In the genomic region with DNA sequence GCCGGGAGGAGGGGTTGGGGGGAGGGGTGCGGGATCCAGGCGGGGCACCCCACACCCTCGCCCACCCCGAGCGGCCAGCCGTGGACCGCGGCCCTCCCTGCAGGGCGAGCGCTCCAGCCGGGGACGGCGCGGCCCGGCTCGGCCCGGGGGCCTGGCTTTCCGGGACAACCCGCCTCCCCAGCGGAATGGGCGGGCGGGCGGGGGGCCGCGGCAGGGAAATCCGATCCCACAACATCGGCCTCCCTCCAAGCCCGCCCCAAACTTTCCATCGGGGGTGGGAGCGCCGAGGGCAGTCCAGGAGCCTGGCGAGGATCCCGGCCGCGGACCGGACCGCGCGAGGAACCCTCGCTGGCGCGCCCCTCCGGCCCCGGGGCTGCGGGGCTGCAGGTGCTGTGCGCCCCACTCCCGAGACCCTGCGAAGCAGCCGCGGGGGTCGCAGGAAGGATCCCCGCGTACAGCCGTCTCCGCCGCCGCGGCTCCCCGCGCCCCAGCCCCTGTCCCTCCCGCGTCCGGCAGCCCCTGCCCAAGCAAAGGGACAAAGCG, we compare ENCODE assay signal across 8 cellular contexts. TPM values are rescaled to one million over a fixed set of nuclear protein-coding genes. Genes with fewer than 3 reads are reported as not detected.
DNase-seq lines count a peak whose midpoint lies in the region; ATAC-seq and TF ChIP-seq lines count a peak whose summit lies in the region.

No MANE protein-coding gene starts in this region.

- peak overlapping the region; percentile 88 to 90 for H3K4me3 ChIP-seq in foreskin fibroblast (ENCODE audit: low read depth in 1 of 2, low read length in 2 of 2)

- POLR2A ChIA-PET in WTC11 (lab: Charles Lee) = interaction anchor here (0.5 to 2.0 kb wide), 4 partner anchors 11 to 105 kb away, joined by 4 to 20 read pairs (median 6); a partner anchor contains a TSS

- H3K4me3 Mint-ChIP-seq in WTC11 = peak overlapping the region; percentile 40; the same call in 1 of the 2 replicates
- H3K4me3 Mint-ChIP-seq in neural crest cell = no peak overlapping the region

- TF ChIP-seq CTCF in WTC11 (IDR thresholded peaks at IDR 0.05) (0 out of 2 replicates have a peak, but pooled peaks have one; percentile 2), foreskin fibroblast (IDR thresholded peaks at IDR 0.05; ENCODE audit: low read depth, low read length) (no peak), neural crest cell (conservative IDR thresholded peaks at IDR 0.05) (peak; percentile 33)

- DNase-seq in ELR (ENCODE audit: low read depth) (peak; percentile 56), WTC11 (ENCODE audit: low spot score) (peak; percentile 69), foreskin fibroblast (peak; percentile 79 to 92), neural crest cell (ENCODE audit: low read depth, low spot score) (no peak), middle frontal gyrus (ENCODE audit: extremely low spot score, low spot score) (no peak)

- ATAC-seq in HG02885 (IDR thresholded peaks at IDR 0.05; ENCODE audit: poor library complexity, unreplicated experiment) = peak; percentile 22
- peak; percentile 13 for ATAC-seq in WTC11
- no peak for ATAC-seq in GM21737 (IDR thresholded peaks at IDR 0.05; ENCODE audit: unreplicated experiment)
- ATAC-seq in GM21526 (IDR thresholded peaks at IDR 0.05; ENCODE audit: low FRiP score, unreplicated experiment) = no peak

- H3K9me3 Mint-ChIP-seq in WTC11 = no peaks in the 10 kb centered on the region
- no peaks in the 10 kb centered on the region for H3K9me3 Mint-ChIP-seq in neural crest cell

- H3K27me3 Mint-ChIP-seq in WTC11 (ENCODE audit: low read depth) = 0 out of 2 replicates have a peak, but pooled peaks cover 4% of the 10 kb centered on the region
- H3K27me3 Mint-ChIP-seq in neural crest cell (ENCODE audit: low read depth) = no peaks in the 10 kb centered on the region

- H3K36me3 Mint-ChIP-seq in WTC11 (peaks cover 14% of the 10 kb centered on the region), neural crest cell (ENCODE audit: low read depth) (no peaks in the 10 kb centered on the region)

- H3K4me1 Mint-ChIP-seq in WTC11 (peaks cover 43% of the 10 kb centered on the region), neural crest cell (peaks cover 42% of the 10 kb centered on the region)

- CTCF ChIA-PET in WTC11 (lab: Charles Lee) = interaction anchor here (0.8 to 3.6 kb wide), 17 partner anchors 9 to 315 kb away, joined by 3 to 63 read pairs (median 5); a partner anchor contains a TSS

- H3K27ac Mint-ChIP-seq in WTC11 (no peak overlapping the region), neural crest cell (ENCODE audit: unreplicated experiment) (no peak overlapping the region)

TF ChIP-seq in WTC11, 78 proteins besides CTCF, POLR2A, EP300 and RAD21:
- TF ChIP-seq IRF2 (CRISPR knock-in tag; IDR thresholded peaks at IDR 0.05; ENCODE audit: borderline replicate concordance, low read depth) (no peak), SP1 (CRISPR knock-in tag; conservative IDR thresholded peaks at IDR 0.05) (peak; percentile 19; the same call in 1 of the 2 replicates), ETV6 (CRISPR knock-in tag; IDR thresholded peaks at IDR 0.05) (no peak), EMX1 (CRISPR knock-in tag; IDR thresholded peaks at IDR 0.05) (no peak), FOXK1 (CRISPR knock-in tag; IDR thresholded peaks at IDR 0.05) (peak; percentile 40; the same call in 1 of the 2 replicates), MXD4 (CRISPR knock-in tag; IDR thresholded peaks at IDR 0.05; ENCODE audit: borderline replicate concordance) (no peak), ZNF423 (CRISPR knock-in tag; IDR thresholded peaks at IDR 0.05) (no peak), FOXP1 (CRISPR knock-in tag; IDR thresholded peaks at IDR 0.05; ENCODE audit: borderline replicate concordance) (no peak), TEAD4 (CRISPR knock-in tag; IDR thresholded peaks at IDR 0.05) (no peak)
- TF ChIP-seq, protein P1, sequence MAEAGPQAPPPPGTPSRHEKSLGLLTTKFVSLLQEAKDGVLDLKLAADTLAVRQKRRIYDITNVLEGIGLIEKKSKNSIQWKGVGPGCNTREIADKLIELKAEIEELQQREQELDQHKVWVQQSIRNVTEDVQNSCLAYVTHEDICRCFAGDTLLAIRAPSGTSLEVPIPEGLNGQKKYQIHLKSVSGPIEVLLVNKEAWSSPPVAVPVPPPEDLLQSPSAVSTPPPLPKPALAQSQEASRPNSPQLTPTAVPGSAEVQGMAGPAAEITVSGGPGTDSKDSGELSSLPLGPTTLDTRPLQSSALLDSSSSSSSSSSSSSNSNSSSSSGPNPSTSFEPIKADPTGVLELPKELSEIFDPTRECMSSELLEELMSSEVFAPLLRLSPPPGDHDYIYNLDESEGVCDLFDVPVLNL (CRISPR knock-in tag; IDR thresholded peaks at IDR 0.05; ENCODE audit: borderline replicate concordance, low read depth) = 0 out of 2 replicates have a peak, but pooled peaks have one; percentile 5
- TF ChIP-seq, protein P2, sequence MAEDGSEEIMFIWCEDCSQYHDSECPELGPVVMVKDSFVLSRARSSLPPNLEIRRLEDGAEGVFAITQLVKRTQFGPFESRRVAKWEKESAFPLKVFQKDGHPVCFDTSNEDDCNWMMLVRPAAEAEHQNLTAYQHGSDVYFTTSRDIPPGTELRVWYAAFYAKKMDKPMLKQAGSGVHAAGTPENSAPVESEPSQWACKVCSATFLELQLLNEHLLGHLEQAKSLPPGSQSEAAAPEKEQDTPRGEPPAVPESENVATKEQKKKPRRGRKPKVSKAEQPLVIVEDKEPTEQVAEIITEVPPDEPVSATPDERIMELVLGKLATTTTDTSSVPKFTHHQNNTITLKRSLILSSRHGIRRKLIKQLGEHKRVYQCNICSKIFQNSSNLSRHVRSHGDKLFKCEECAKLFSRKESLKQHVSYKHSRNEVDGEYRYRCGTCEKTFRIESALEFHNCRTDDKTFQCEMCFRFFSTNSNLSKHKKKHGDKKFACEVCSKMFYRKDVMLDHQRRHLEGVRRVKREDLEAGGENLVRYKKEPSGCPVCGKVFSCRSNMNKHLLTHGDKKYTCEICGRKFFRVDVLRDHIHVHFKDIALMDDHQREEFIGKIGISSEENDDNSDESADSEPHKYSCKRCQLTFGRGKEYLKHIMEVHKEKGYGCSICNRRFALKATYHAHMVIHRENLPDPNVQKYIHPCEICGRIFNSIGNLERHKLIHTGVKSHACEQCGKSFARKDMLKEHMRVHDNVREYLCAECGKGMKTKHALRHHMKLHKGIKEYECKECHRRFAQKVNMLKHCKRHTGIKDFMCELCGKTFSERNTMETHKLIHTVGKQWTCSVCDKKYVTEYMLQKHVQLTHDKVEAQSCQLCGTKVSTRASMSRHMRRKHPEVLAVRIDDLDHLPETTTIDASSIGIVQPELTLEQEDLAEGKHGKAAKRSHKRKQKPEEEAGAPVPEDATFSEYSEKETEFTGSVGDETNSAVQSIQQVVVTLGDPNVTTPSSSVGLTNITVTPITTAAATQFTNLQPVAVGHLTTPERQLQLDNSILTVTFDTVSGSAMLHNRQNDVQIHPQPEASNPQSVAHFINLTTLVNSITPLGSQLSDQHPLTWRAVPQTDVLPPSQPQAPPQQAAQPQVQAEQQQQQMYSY (CRISPR knock-in tag; IDR thresholded peaks at IDR 0.05) = peak; percentile 96
- TF ChIP-seq, protein P3, sequence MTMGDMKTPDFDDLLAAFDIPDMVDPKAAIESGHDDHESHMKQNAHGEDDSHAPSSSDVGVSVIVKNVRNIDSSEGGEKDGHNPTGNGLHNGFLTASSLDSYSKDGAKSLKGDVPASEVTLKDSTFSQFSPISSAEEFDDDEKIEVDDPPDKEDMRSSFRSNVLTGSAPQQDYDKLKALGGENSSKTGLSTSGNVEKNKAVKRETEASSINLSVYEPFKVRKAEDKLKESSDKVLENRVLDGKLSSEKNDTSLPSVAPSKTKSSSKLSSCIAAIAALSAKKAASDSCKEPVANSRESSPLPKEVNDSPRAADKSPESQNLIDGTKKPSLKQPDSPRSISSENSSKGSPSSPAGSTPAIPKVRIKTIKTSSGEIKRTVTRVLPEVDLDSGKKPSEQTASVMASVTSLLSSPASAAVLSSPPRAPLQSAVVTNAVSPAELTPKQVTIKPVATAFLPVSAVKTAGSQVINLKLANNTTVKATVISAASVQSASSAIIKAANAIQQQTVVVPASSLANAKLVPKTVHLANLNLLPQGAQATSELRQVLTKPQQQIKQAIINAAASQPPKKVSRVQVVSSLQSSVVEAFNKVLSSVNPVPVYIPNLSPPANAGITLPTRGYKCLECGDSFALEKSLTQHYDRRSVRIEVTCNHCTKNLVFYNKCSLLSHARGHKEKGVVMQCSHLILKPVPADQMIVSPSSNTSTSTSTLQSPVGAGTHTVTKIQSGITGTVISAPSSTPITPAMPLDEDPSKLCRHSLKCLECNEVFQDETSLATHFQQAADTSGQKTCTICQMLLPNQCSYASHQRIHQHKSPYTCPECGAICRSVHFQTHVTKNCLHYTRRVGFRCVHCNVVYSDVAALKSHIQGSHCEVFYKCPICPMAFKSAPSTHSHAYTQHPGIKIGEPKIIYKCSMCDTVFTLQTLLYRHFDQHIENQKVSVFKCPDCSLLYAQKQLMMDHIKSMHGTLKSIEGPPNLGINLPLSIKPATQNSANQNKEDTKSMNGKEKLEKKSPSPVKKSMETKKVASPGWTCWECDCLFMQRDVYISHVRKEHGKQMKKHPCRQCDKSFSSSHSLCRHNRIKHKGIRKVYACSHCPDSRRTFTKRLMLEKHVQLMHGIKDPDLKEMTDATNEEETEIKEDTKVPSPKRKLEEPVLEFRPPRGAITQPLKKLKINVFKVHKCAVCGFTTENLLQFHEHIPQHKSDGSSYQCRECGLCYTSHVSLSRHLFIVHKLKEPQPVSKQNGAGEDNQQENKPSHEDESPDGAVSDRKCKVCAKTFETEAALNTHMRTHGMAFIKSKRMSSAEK (CRISPR knock-in tag; IDR thresholded peaks at IDR 0.05; ENCODE audit: borderline replicate concordance) = no peak
- TF ChIP-seq, protein P4, sequence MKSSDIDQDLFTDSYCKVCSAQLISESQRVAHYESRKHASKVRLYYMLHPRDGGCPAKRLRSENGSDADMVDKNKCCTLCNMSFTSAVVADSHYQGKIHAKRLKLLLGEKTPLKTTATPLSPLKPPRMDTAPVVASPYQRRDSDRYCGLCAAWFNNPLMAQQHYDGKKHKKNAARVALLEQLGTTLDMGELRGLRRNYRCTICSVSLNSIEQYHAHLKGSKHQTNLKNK (CRISPR knock-in tag; IDR thresholded peaks at IDR 0.05) = no peak

RNA-seq across cellular contexts. Expression of a gene that starts 0.5 kb away (rescaled TPM):
- total RNA-seq in WTC11 (2021) (80.0 to 81.6 TPM (median 80.4 TPM) in 3 replicates), neural crest cell (102 and 103 TPM in 2 replicates)

RNA-seq across cellular contexts. Expression of a gene that starts 11.5 kb away (rescaled TPM):
- total RNA-seq in WTC11 (2021) = 16.2 to 17.9 TPM (median 17.0 TPM) in 3 replicates
- total RNA-seq in neural crest cell = 23.4 and 25.8 TPM in 2 replicates

RNA-seq across cellular contexts. Expression of a gene that starts 25.5 kb away (rescaled TPM):
- total RNA-seq in WTC11 (2021) (2.5 to 4.1 TPM (median 3.2 TPM) in 3 replicates), neural crest cell (9.3 and 11.4 TPM in 2 replicates)

RNA-seq across cellular contexts. Expression of a gene that starts 53.3 kb away (rescaled TPM):
- total RNA-seq in WTC11 (2021) (34.9 to 36.6 TPM (median 35.2 TPM) in 3 replicates), neural crest cell (32.6 and 33.9 TPM in 2 replicates)

Comparison
In these comparisons a context has a peak if more than half of its experiments do, and no peak if none do; other contexts are left out.
1. DNase-seq: peak in ELR (single experiment), WTC11 (single experiment) and foreskin fibroblast (2 of 2); none in neural crest cell (single experiment) and middle frontal gyrus (single experiment).
2. ATAC-seq: peak in HG02885 (single experiment) and WTC11 (single experiment); none in GM21737 (single experiment) and GM21526 (single experiment).